Comparison of ENCODE assay signal across 8 cellular contexts in genomic region chr9:96651626-96652025, GRCh38. TPM values are rescaled to one million over a fixed set of nuclear protein-coding genes. Genes with fewer than 3 reads are reported as not detected.
DNase-seq lines count a peak whose midpoint lies in the region; ATAC-seq and TF ChIP-seq lines count a peak whose summit lies in the region.

No MANE protein-coding gene starts in this region.

- POLR2A ChIA-PET in naive thymus-derived CD4-positive, alpha-beta T cell (lab: Charles Lee), result no interaction called here

- H3K36me3 ChIP-seq in adipocyte (ENCODE audit: control insufficient read depth, insufficient read depth, low read length, severe bottlenecking), result peaks cover 28% of the 10 kb centered on the region
- peaks cover 0 to 7% (median 0%) of the 10 kb centered on the region in 3 experiments for H3K36me3 ChIP-seq in naive thymus-derived CD4-positive, alpha-beta T cell (ENCODE audit: control insufficient read depth in 2 of 3, insufficient read depth in 3 of 3, low read length in 3 of 3)

- H3K4me1 ChIP-seq in adipocyte (ENCODE audit: control insufficient read depth, insufficient read depth, low read length), result peaks cover 23% of the 10 kb centered on the region
- peaks cover 0 to 14% of the 10 kb centered on the region in 2 donors for H3K4me1 ChIP-seq in naive thymus-derived CD4-positive, alpha-beta T cell (ENCODE audit: control insufficient read depth in 2 of 2, insufficient read depth in 2 of 2, low read length in 2 of 2)

- H3K27ac Mint-ChIP-seq in naive thymus-derived CD4-positive, alpha-beta T cell, result peak overlapping the region in 6 of 9 donors; percentile 30 to 98 (median 87)

- CTCF ChIA-PET in naive thymus-derived CD4-positive, alpha-beta T cell (lab: Charles Lee), result no interaction called here

- peak; percentile 59 for TF ChIP-seq CTCF in LNCAP (IDR thresholded peaks at IDR 0.05)

- no peak for ATAC-seq in naive thymus-derived CD4-positive, alpha-beta T cell
- no peak for ATAC-seq in HG02885 (IDR thresholded peaks at IDR 0.05; ENCODE audit: poor library complexity, unreplicated experiment)

- H3K27ac ChIP-seq in naive thymus-derived CD4-positive, alpha-beta T cell (ENCODE audit: low read depth, low read length), result no peak overlapping the region

- H3K9ac ChIP-seq in adipocyte (ENCODE audit: low read length), result peak overlapping the region; percentile 59

- peaks cover 0 to 29% (median 19%) of the 10 kb centered on the region in 7 donors for H3K4me1 Mint-ChIP-seq in naive thymus-derived CD4-positive, alpha-beta T cell

- intact Hi-C loops in naive thymus-derived CD4-positive, alpha-beta T cell (cut with micrococcal nuclease), result loop anchor here (1.0 to 10.0 kb wide), 9 partner anchors 84 to 1603 kb away; partner anchors contain the start of genes TBC1D2 (in 1 of the 2) and ZNF510 (in 1 of the 2)

- H3K4me3 Mint-ChIP-seq in naive thymus-derived CD4-positive, alpha-beta T cell, result no peak overlapping the region

- DNase-seq in EL (peak; percentile 15), adipocyte (ENCODE audit: low read depth) (peak; percentile 74), NCI-H446 treated with DMSO at 0.1 percent for 48 hours (lab: John Stamatoyannopoulos, UW) (no peak), epidermal melanocyte (ENCODE audit: insufficient read length, low spot score) (no peak), UCSD-AML1 (lab: John Stamatoyannopoulos, UW; ENCODE audit: unreplicated experiment) (no peak)
- DNase-seq in naive thymus-derived CD4-positive, alpha-beta T cell, result peak in 4 of 9 donors; percentile 11 to 20 (median 16)

- no peak overlapping the region for H3K4me3 ChIP-seq in adipocyte (ENCODE audit: low read length)
- H3K4me3 ChIP-seq in naive thymus-derived CD4-positive, alpha-beta T cell (ENCODE audit: low read length), result no peak overlapping the region

- no peaks in the 10 kb centered on the region for H3K27me3 ChIP-seq in adipocyte (replicated peaks; ENCODE audit: control insufficient read depth, insufficient read depth, low read length)
- no peaks in the 10 kb centered on the region for H3K27me3 ChIP-seq in naive thymus-derived CD4-positive, alpha-beta T cell (ENCODE audit: control insufficient read depth in 2 of 2, insufficient read depth in 2 of 2, low read length in 2 of 2)

- peaks cover 0 to 20% (median 6%) of the 10 kb centered on the region in 5 donors for H3K36me3 Mint-ChIP-seq in naive thymus-derived CD4-positive, alpha-beta T cell

- H3K9me3 Mint-ChIP-seq in naive thymus-derived CD4-positive, alpha-beta T cell, result no peaks in the 10 kb centered on the region

- H3K9me3 ChIP-seq in adipocyte (ENCODE audit: control insufficient read depth, low read length), result no peaks in the 10 kb centered on the region
- H3K9me3 ChIP-seq in naive thymus-derived CD4-positive, alpha-beta T cell (ENCODE audit: control insufficient read depth in 2 of 3, low read length in 3 of 3), result no peaks in the 10 kb centered on the region

- H3K27me3 Mint-ChIP-seq in naive thymus-derived CD4-positive, alpha-beta T cell, result peaks cover 0 to 6% (median 0%) of the 10 kb centered on the region in 5 donors

RNA-seq across cellular contexts. Expression of gene PRXL2C, which starts 3.5 kb away (rescaled TPM):
- total RNA-seq in naive thymus-derived CD4-positive, alpha-beta T cell, result 10 to 100 TPM in 2 of 5 experiments, 1 to 10 TPM in 3; 4.8 to 20.9 (median 7.3) TPM
- polyA plus RNA-seq in naive thymus-derived CD4-positive, alpha-beta T cell, result 1 to 10 TPM; 3.4 to 4.8 TPM

RNA-seq across cellular contexts. Expression of gene CDC14B, which starts 32.0 kb away (rescaled TPM):
- total RNA-seq in naive thymus-derived CD4-positive, alpha-beta T cell, result 10 to 100 TPM in 2 of 5 experiments, 1 to 10 TPM in 2, under 1 TPM in 1; 0.41 to 16.5 (median 9.4) TPM
- 10 to 100 TPM in 1 of 2 donors, 1 to 10 TPM in 1; 9.3 to 11.0 TPM for polyA plus RNA-seq in naive thymus-derived CD4-positive, alpha-beta T cell

Comparison
In these comparisons a context has a peak if more than half of its experiments do, and no peak if none do; other contexts are left out.
1. DNase-seq: peak in EL (single experiment) and adipocyte (single experiment); none in NCI-H446 treated with DMSO at 0.1 percent for 48 hours (single experiment), epidermal melanocyte (single experiment) and UCSD-AML1 (single experiment).